2 cellular contexts compared by ENCODE assay signal in genomic region chr2:96800061-96800761, GRCh38.
TF ChIP-seq lines count a peak whose summit lies in the region.

No MANE protein-coding gene starts in this region.

TF ChIP-seq in IMR-90, 13 proteins besides CTCF, POLR2A, EP300 and RAD21:
- TF ChIP-seq CHD1 (IDR thresholded peaks at IDR 0.05; ENCODE audit: low read depth, low read length) (no peak), NFE2L2 (IDR thresholded peaks at IDR 0.05; ENCODE audit: low read depth, low read length) (no peak), ELK1 (IDR thresholded peaks at IDR 0.05; ENCODE audit: borderline replicate concordance, low read depth, low read length) (no peak), MAZ (IDR thresholded peaks at IDR 0.05; ENCODE audit: borderline replicate concordance, low read depth, low read length) (no peak)

TF ChIP-seq in H1, 55 proteins besides CTCF, POLR2A, EP300 and RAD21:
- TF ChIP-seq TAF1 (IDR thresholded peaks at IDR 0.05; ENCODE audit: low read depth, low read length) (no peak), EZH2 (IDR thresholded peaks at IDR 0.05; ENCODE audit: low read depth, low read length, severe bottlenecking) (no peak)
